10 cellular contexts compared by ENCODE assay signal in genomic region chr11:59197990-59198389, GRCh38. TPM values are rescaled to one million over a fixed set of nuclear protein-coding genes. Genes with fewer than 3 reads are reported as not detected.
A peak's percentile ranks its signal among the peaks of the same experiment; 100 is the strongest.
DNase-seq lines count a peak whose midpoint lies in the region; ATAC-seq, FAIRE-seq and TF ChIP-seq lines count a peak whose summit lies in the region.
"Had no signal": no experiment of that assay in that cellular context is flagged by ENCODE, and none has a peak within 500 bp of the region (broad histone marks: within the 10 kb centered on the region; RNA-seq: fewer than 3 reads in every experiment).

No MANE protein-coding gene starts in this region.

- peak; percentile 20 for DNase-seq in NCI-H345 (lab: John Stamatoyannopoulos, UW)
- no peak for DNase-seq in NCI-H345 treated with DMSO at 0.1 percent for 48 hours (lab: John Stamatoyannopoulos, UW; ENCODE audit: unreplicated experiment)
- DNase-seq in endothelial cell of umbilical vein (ENCODE audit: low read depth, low spot score): peak; percentile 14
- DNase-seq in middle frontal gyrus (ENCODE audit: extremely low spot score, low spot score): peak; percentile 49
- peak; percentile 65 for DNase-seq in urothelium cell line (ENCODE audit: low spot score)
- DNase-seq in small intestine: no peak
- no peak for DNase-seq in NCI-H524 (lab: John Stamatoyannopoulos, UW)
- DNase-seq: activated CD4-positive, alpha-beta T cell treated with anti-CD3 and anti-CD28 coated beads, Interleukin-2, amount 50 U/mL, for 48 hours; NCI-H526 treated with DMSO at 0.1 percent for 48 hours had no signal

- no peak for TF ChIP-seq CTCF in endothelial cell of umbilical vein (IDR thresholded peaks at IDR 0.05; ENCODE audit: extremely low read depth in 1 of 2, insufficient read depth in 1 of 2, low read depth in 1 of 2, low read length in 2 of 2)

- H3K9me3 ChIP-seq in endothelial cell of umbilical vein (replicated peaks; ENCODE audit: control insufficient read depth, insufficient read depth, low read length): no peaks in the 10 kb centered on the region
- no peaks in the 10 kb centered on the region for H3K9me3 ChIP-seq in small intestine (ENCODE audit: control insufficient read depth, low read depth)

- intact Hi-C loops in endothelial cell of umbilical vein (cut with micrococcal nuclease): no loop called here

- CTCF ChIA-PET in endothelial cell of umbilical vein (lab: Charles Lee): interaction anchor here (1.3 to 1.5 kb wide), 4 partner anchors 9 to 40 kb away, joined by 4 to 7 read pairs (median 4); partner anchors contain the start of gene DTX4

- H3K9me1 ChIP-seq in endothelial cell of umbilical vein (replicated peaks; ENCODE audit: control insufficient read depth, extremely low read depth, insufficient read depth, low read length): no peaks in the 10 kb centered on the region

- no peak overlapping the region for H2AFZ ChIP-seq in endothelial cell of umbilical vein (ENCODE audit: low read depth, low read length)

- H3K4me2 ChIP-seq in endothelial cell of umbilical vein (ENCODE audit: insufficient read depth, low read length): no peak overlapping the region

- H3K4me1 ChIP-seq in endothelial cell of umbilical vein (ENCODE audit: control insufficient read depth, extremely low read depth, insufficient read depth, low read length) (no peaks in the 10 kb centered on the region), small intestine (ENCODE audit: control insufficient read depth in 2 of 2, insufficient read depth in 1 of 2, low read depth in 1 of 2, low read length in 1 of 2) (peaks cover 0 to 2% of the 10 kb centered on the region in 2 donors)

- H3K27me3 ChIP-seq in endothelial cell of umbilical vein (ENCODE audit: control insufficient read depth in 2 of 2, insufficient read depth in 2 of 2, low read length in 2 of 2): peaks cover 3% of the 10 kb centered on the region in 2 experiments
- H3K27me3 ChIP-seq in small intestine (ENCODE audit: control insufficient read depth in 2 of 2, insufficient read depth in 2 of 2, low read length in 2 of 2): no peaks in the 10 kb centered on the region

- H3K4me3 ChIP-seq in endothelial cell of umbilical vein (replicated peaks in 1 of 3; ENCODE audit: insufficient read depth in 1 of 3, low read depth in 1 of 3, low read length in 3 of 3) (no peak overlapping the region), small intestine (ENCODE audit: low read depth in 1 of 2, low read length in 2 of 2) (no peak overlapping the region)

- no peaks in the 10 kb centered on the region for H3K79me2 ChIP-seq in endothelial cell of umbilical vein (ENCODE audit: control insufficient read depth, insufficient read depth, low read length)

- 30 to 34% (median 31%) methylated on average over 9 of the region's 9 CpGs for WGBS in small intestine, 3 donors

- ATAC-seq in HG03196 (IDR thresholded peaks at IDR 0.05; ENCODE audit: unreplicated experiment): no peak

- dilution Hi-C loops in endothelial cell of umbilical vein (cut with MboI; ENCODE audit: extremely low pct_ligation_motif_present, low sequenced_read_pairs): no loop called here

- no peaks in the 10 kb centered on the region for H4K20me1 ChIP-seq in endothelial cell of umbilical vein (replicated peaks; ENCODE audit: control insufficient read depth, extremely low read depth, insufficient read depth, low read length)

- H3K9ac ChIP-seq in endothelial cell of umbilical vein (replicated peaks; ENCODE audit: extremely low read depth, insufficient read depth, low read length): no peak overlapping the region

- POLR2A ChIA-PET in endothelial cell of umbilical vein (lab: Charles Lee): no interaction called here

- TF ChIP-seq POLR2A in endothelial cell of umbilical vein (IDR thresholded peaks at IDR 0.05; ENCODE audit: low read depth, low read length): no peak

- BruUV-seq in endothelial cell of umbilical vein (replicated peaks; lab: Mats Ljungman, UMichigan): no TSS peak

- FAIRE-seq in endothelial cell of umbilical vein (lab: Jason Lieb, UNC) (no peak), urothelium cell line (lab: Jason Lieb, UNC) (no peak), small intestine (lab: Jason Lieb, UNC) (no peak)

- H3K27ac ChIP-seq in endothelial cell of umbilical vein (ENCODE audit: insufficient read depth, low read depth, low read length): no peak overlapping the region
- no peak overlapping the region for H3K27ac ChIP-seq in small intestine (ENCODE audit: low read depth in 1 of 2, low read length in 1 of 2)

- H3K36me3 ChIP-seq in endothelial cell of umbilical vein (ENCODE audit: control insufficient read depth in 2 of 2, extremely low read depth in 1 of 2, insufficient read depth in 2 of 2, low read length in 2 of 2) (no peaks in the 10 kb centered on the region), small intestine (ENCODE audit: control insufficient read depth in 2 of 2, insufficient read depth in 2 of 2, low read length in 2 of 2) (peaks cover 6 to 13% of the 10 kb centered on the region in 2 donors)

TF ChIP-seq in endothelial cell of umbilical vein, 7 proteins besides CTCF, POLR2A, EP300 and RAD21:
- TF ChIP-seq MAX (IDR thresholded peaks at IDR 0.05; ENCODE audit: insufficient read depth, insufficient read length) (no peak), GATA2 (IDR thresholded peaks at IDR 0.05; ENCODE audit: insufficient read depth, insufficient read length, low read depth, low read length) (no peak), FOS (IDR thresholded peaks at IDR 0.05; ENCODE audit: borderline replicate concordance, insufficient read depth, low read length) (no peak), JUN (IDR thresholded peaks at IDR 0.05; ENCODE audit: borderline replicate concordance, insufficient read depth, insufficient read length, low read depth) (no peak), EZH2 (IDR thresholded peaks at IDR 0.05; ENCODE audit: borderline replicate concordance, low read depth, low read length, severe bottlenecking) (no peak), MYC (IDR thresholded peaks at IDR 0.05; ENCODE audit: low read depth, low read length) (no peak), POLR2AphosphoS5 (IDR thresholded peaks at IDR 0.05; ENCODE audit: insufficient read depth, low read depth, low read length) (no peak)

RNA-seq across cellular contexts. Expression of gene MPEG1, which starts 14.7 kb away (rescaled TPM):
- total RNA-seq in endothelial cell of umbilical vein: not detected in 2 replicates
- polyA plus RNA-seq in endothelial cell of umbilical vein (not detected in 2 replicates), small intestine (1 to 10 TPM; 1.8 to 8.8 (median 6.5) TPM)
- polyA plus RNA-seq in endothelial cell of umbilical vein (2011; cell fraction: cytosol; rRNA removed): not detected in 2 replicates
- not detected in 2 replicates for polyA plus RNA-seq in endothelial cell of umbilical vein (2011; cell fraction: nucleus; rRNA removed)
- polyA plus RNA-seq in endothelial cell of umbilical vein (2012): not detected in 2 replicates
- polyA minus RNA-seq in endothelial cell of umbilical vein: not detected in 2 replicates
- polyA minus RNA-seq in endothelial cell of umbilical vein (2011; cell fraction: cytosol; rRNA and poly(A)+ RNA removed): not detected
- not detected in 2 replicates for polyA minus RNA-seq in endothelial cell of umbilical vein (2011; cell fraction: nucleus; rRNA and poly(A)+ RNA removed)

RNA-seq across cellular contexts. Expression of gene DTX4, which starts 26.1 kb away (rescaled TPM):
- 0.51 and 0.91 TPM in 2 replicates for total RNA-seq in endothelial cell of umbilical vein
- 0.06 and 0.08 TPM in 2 replicates for polyA plus RNA-seq in endothelial cell of umbilical vein
- polyA plus RNA-seq in endothelial cell of umbilical vein (2011; cell fraction: cytosol; rRNA removed): 0.06 and 0.08 TPM in 2 replicates
- 0.14 and 0.18 TPM in 2 replicates for polyA plus RNA-seq in endothelial cell of umbilical vein (2011; cell fraction: nucleus; rRNA removed)
- 0.27 and 0.49 TPM in 2 replicates for polyA plus RNA-seq in endothelial cell of umbilical vein (2012)
- polyA minus RNA-seq in endothelial cell of umbilical vein: 0.19 and 0.34 TPM in 2 replicates
- 5.6 TPM for polyA minus RNA-seq in endothelial cell of umbilical vein (2011; cell fraction: cytosol; rRNA and poly(A)+ RNA removed)
- polyA minus RNA-seq in endothelial cell of umbilical vein (2011; cell fraction: nucleus; rRNA and poly(A)+ RNA removed): 0.05 and 0.24 TPM in 2 replicates
- 10 to 100 TPM; 12.2 to 23.8 (median 21.0) TPM for polyA plus RNA-seq in small intestine

RNA-seq across cellular contexts. Expression of gene FAM111A, which starts 55.3 kb away (rescaled TPM):
- 53.0 and 57.4 TPM in 2 replicates for total RNA-seq in endothelial cell of umbilical vein
- 13.6 and 20.1 TPM in 2 replicates for polyA plus RNA-seq in endothelial cell of umbilical vein
- polyA plus RNA-seq in endothelial cell of umbilical vein (2011; cell fraction: cytosol; rRNA removed): 20.4 and 22.5 TPM in 2 replicates
- 112 and 119 TPM in 2 replicates for polyA plus RNA-seq in endothelial cell of umbilical vein (2011; cell fraction: nucleus; rRNA removed)
- 20.2 and 27.4 TPM in 2 replicates for polyA plus RNA-seq in endothelial cell of umbilical vein (2012)
- 32.8 and 33.6 TPM in 2 replicates for polyA minus RNA-seq in endothelial cell of umbilical vein
- polyA minus RNA-seq in endothelial cell of umbilical vein (2011; cell fraction: cytosol; rRNA and poly(A)+ RNA removed): 19.9 TPM
- polyA minus RNA-seq in endothelial cell of umbilical vein (2011; cell fraction: nucleus; rRNA and poly(A)+ RNA removed): 38.8 and 47.7 TPM in 2 replicates
- polyA plus RNA-seq in small intestine: 10 to 100 TPM; 16.2 to 19.5 (median 17.9) TPM

Comparison
In these comparisons a context has a peak if more than half of its experiments do, and no peak if none do; other contexts are left out.
1. DNase-seq: peak in NCI-H345 (single experiment), endothelial cell of umbilical vein (single experiment), middle frontal gyrus (single experiment) and urothelium cell line (single experiment); none in NCI-H345 treated with DMSO at 0.1 percent for 48 hours (single experiment), small intestine (single experiment) and NCI-H524 (0 of 2).
2. RNA of gene DTX4, which starts 26.1 kb away (polyA plus RNA-seq): 12.2 to 23.8 TPM in small intestine; 0.06 to 0.49 TPM in endothelial cell of umbilical vein; every median in the first group is over 4 times any median in the second.